In the genomic region with DNA sequence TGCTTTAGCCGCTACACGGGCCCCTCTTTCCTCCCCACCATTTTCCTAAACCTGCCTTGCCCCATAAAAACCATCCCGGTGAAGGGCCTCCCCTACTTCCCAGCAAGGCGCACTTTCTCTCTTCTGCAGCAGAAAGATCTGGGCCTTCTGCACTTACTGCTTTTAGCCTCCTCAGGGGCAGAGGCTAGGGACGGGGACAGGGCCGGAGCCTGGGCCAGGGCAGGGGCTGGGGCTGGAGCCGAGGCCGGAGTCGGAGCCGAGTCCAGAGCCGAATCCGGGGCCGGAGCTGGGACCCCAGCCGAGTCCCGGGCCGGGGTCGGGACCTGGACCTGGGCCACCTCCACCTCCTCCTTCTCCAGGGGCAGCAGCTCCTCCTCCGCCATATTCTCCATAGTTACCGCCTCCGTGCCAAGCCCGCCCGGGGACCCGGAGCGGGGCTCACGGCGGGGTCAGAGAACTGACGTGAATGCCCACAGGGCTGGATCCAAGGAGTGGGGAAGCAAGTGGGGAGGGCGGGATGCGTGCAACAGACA, we compare ENCODE assay signal across 8 cellular contexts. TPM values are rescaled to one million over a fixed set of nuclear protein-coding genes. Genes with fewer than 3 reads are reported as not detected.
DNase-seq lines count a peak whose midpoint lies in the region; ATAC-seq and TF ChIP-seq lines count a peak whose summit lies in the region.

No MANE protein-coding gene starts in this region.

- POLR2A ChIA-PET in CD8-positive, alpha-beta T cell (lab: Charles Lee) = interaction anchor here (0.8 to 4.1 kb wide), 5 partner anchors 12 to 523 kb away, joined by 3 to 21 read pairs (median 6); partner anchors contain the start of genes EDEM3, IVNS1ABP and RNF2

- H3K4me3 Mint-ChIP-seq in CD8-positive, alpha-beta T cell = peak overlapping the region; percentile 99
- peak overlapping the region; percentile 99 for H3K4me3 Mint-ChIP-seq in neural crest cell

- peak overlapping the region; percentile 75 for H3K4me3 ChIP-seq in CD8-positive, alpha-beta T cell (ENCODE audit: low read depth, low read length)
- peak overlapping the region; percentile 84 to 96 (median 88) for H3K4me3 ChIP-seq in esophagus muscularis mucosa

- peaks cover 17% of the 10 kb centered on the region for H3K4me1 ChIP-seq in CD8-positive, alpha-beta T cell (ENCODE audit: insufficient read depth, low read length)
- peaks cover 26 to 50% (median 39%) of the 10 kb centered on the region in 4 donors for H3K4me1 ChIP-seq in esophagus muscularis mucosa

- H3K27me3 ChIP-seq in CD8-positive, alpha-beta T cell (ENCODE audit: insufficient read depth, low read length) = no peaks in the 10 kb centered on the region
- no peaks in the 10 kb centered on the region for H3K27me3 ChIP-seq in esophagus muscularis mucosa

- peak; percentile 34 for ATAC-seq in CD8-positive, alpha-beta T cell
- peak; percentile 36 for ATAC-seq in GM19324 (IDR thresholded peaks at IDR 0.05; ENCODE audit: low FRiP score, unreplicated experiment)
- ATAC-seq in HG03196 (IDR thresholded peaks at IDR 0.05; ENCODE audit: unreplicated experiment) = peak; percentile 27

- TF ChIP-seq CTCF in CD8-positive, alpha-beta T cell (IDR thresholded peaks at IDR 0.05) = no peak
- TF ChIP-seq CTCF in esophagus muscularis mucosa (IDR thresholded peaks at IDR 0.05) (no peak), neural crest cell (conservative IDR thresholded peaks at IDR 0.05) (no peak)

- H3K27ac ChIP-seq in CD8-positive, alpha-beta T cell (ENCODE audit: low read depth, low read length) = peak overlapping the region; percentile 86
- H3K27ac ChIP-seq in esophagus muscularis mucosa (replicated peaks in 1 of 4) = peak overlapping the region; percentile 97 to 99 (median 98)

- 0% methylated on average over 16 of the region's 29 CpGs for WGBS in esophagus muscularis mucosa

- peaks cover under 1% of the 10 kb centered on the region for H3K36me3 ChIP-seq in CD8-positive, alpha-beta T cell (ENCODE audit: insufficient read depth, low read length)
- H3K36me3 ChIP-seq in esophagus muscularis mucosa = peaks cover 0 to 4% (median 2%) of the 10 kb centered on the region in 4 donors

- no peaks in the 10 kb centered on the region for H3K9me3 Mint-ChIP-seq in CD8-positive, alpha-beta T cell
- H3K9me3 Mint-ChIP-seq in neural crest cell = no peaks in the 10 kb centered on the region

- no peaks in the 10 kb centered on the region for H3K27me3 Mint-ChIP-seq in CD8-positive, alpha-beta T cell (ENCODE audit: low read depth)
- H3K27me3 Mint-ChIP-seq in neural crest cell (ENCODE audit: low read depth) = no peaks in the 10 kb centered on the region

- peak in 2 of 7 experiments; percentile 30 to 43 for DNase-seq in CD8-positive, alpha-beta T cell
- DNase-seq in SW480 (ENCODE audit: low spot score) (peak; percentile 26), esophagus muscularis mucosa (ENCODE audit: extremely low spot score) (no peak), neural crest cell (ENCODE audit: low read depth, low spot score) (no peak), GM19240 (ENCODE audit: insufficient read length, low spot score) (no peak), HPDE6-E6E7 (ENCODE audit: extremely low spot score) (no peak)

- no peaks in the 10 kb centered on the region for H3K9me3 ChIP-seq in CD8-positive, alpha-beta T cell (ENCODE audit: low read length)
- no peaks in the 10 kb centered on the region for H3K9me3 ChIP-seq in esophagus muscularis mucosa

- peaks cover 50% of the 10 kb centered on the region for H3K4me1 Mint-ChIP-seq in CD8-positive, alpha-beta T cell (ENCODE audit: low read depth)
- peaks cover 19% of the 10 kb centered on the region for H3K4me1 Mint-ChIP-seq in neural crest cell

- CTCF ChIA-PET in CD8-positive, alpha-beta T cell (lab: Charles Lee) = interaction anchor here (1.3 to 1.6 kb wide), 2 partner anchors 14 to 1219 kb away, joined by 3 to 4 read pairs; partner anchors contain the start of gene TPR

- H3K36me3 Mint-ChIP-seq in CD8-positive, alpha-beta T cell = peaks cover 28% of the 10 kb centered on the region
- no peaks in the 10 kb centered on the region for H3K36me3 Mint-ChIP-seq in neural crest cell (ENCODE audit: low read depth)

- intact Hi-C loops in CD8-positive, alpha-beta T cell (cut with DNase I, micrococcal nuclease) = loop anchor here (1.0 to 10.0 kb wide), 11 partner anchors 111 to 1686 kb away; partner anchors contain the start of genes ARPC5 (in 2 of the 2), RNF2 (in 2 of the 2), C1orf21 (in 1 of the 2) and NIBAN1 (in 1 of the 2)
- intact Hi-C loops in esophagus muscularis mucosa (cut with DNase I) = loop anchor here (10.0 kb wide), 1 partner anchor 158 kb away; the partner anchor contains the start of gene IVNS1ABP

- no peak for TF ChIP-seq POLR2A in esophagus muscularis mucosa (IDR thresholded peaks at IDR 0.05; ENCODE audit: low read depth)

- H3K27ac Mint-ChIP-seq in CD8-positive, alpha-beta T cell = peak overlapping the region; percentile 99
- peak overlapping the region; percentile 99 for H3K27ac Mint-ChIP-seq in neural crest cell (ENCODE audit: unreplicated experiment)

- no peak for TF ChIP-seq EP300 in esophagus muscularis mucosa (IDR thresholded peaks at IDR 0.05)

RNA-seq across cellular contexts. Expression of gene TRMT1L, which starts 0.4 kb away (rescaled TPM):
- 1 to 10 TPM; 3.0 to 5.1 TPM for total RNA-seq in CD8-positive, alpha-beta T cell
- total RNA-seq in esophagus muscularis mucosa (10 to 100 TPM; 11.9 to 16.6 (median 15.3) TPM), neural crest cell (19.7 and 24.0 TPM in 2 replicates)

RNA-seq across cellular contexts. Expression of gene SWT1, which starts 0.6 kb away (rescaled TPM):
- 1 to 10 TPM; 3.0 to 3.9 TPM for total RNA-seq in CD8-positive, alpha-beta T cell
- 1 to 10 TPM; 5.8 to 9.6 (median 6.3) TPM for total RNA-seq in esophagus muscularis mucosa
- 4.5 and 5.8 TPM in 2 replicates for total RNA-seq in neural crest cell
